ENCODE assay signal across 1 cellular context in genomic region chr14:21103710-21104447, GRCh38.
A peak's percentile ranks its signal among the peaks of the same experiment; 100 is the strongest.
TF ChIP-seq lines count a peak whose summit lies in the region.

No MANE protein-coding gene starts in this region.

TF ChIP-seq in GM12878, 131 proteins besides CTCF, POLR2A, EP300 and RAD21 (continues in another document):
- TF ChIP-seq MTA2 (IDR thresholded peaks at IDR 0.05; ENCODE audit: low read depth): peak; percentile 30; the same call in 1 of the 2 replicates
- TF ChIP-seq PKNOX1 (IDR thresholded peaks at IDR 0.05): peak; percentile 93
- peak in 1 of 2 experiments; percentile 44; a peak in 1 of 3 replicates for TF ChIP-seq EGR1 (IDR thresholded peaks at IDR 0.05; ENCODE audit: borderline replicate concordance in 1 of 2, low read depth in 2 of 2, low read length in 2 of 2)
- TF ChIP-seq RFX5 (IDR thresholded peaks at IDR 0.05; ENCODE audit: low read depth, low read length): 0 out of 2 replicates have a peak, but pooled peaks have one; percentile 31
- peak; percentile 89 for TF ChIP-seq CBFB (IDR thresholded peaks at IDR 0.05; ENCODE audit: low read depth)
- TF ChIP-seq E2F4 (IDR thresholded peaks at IDR 0.05; ENCODE audit: low read depth, low read length): peak; percentile 30; the same call in 1 of the 2 replicates
- no peak for TF ChIP-seq USF1 (IDR thresholded peaks at IDR 0.05; ENCODE audit: borderline replicate concordance, extremely low read length, insufficient read depth, low read depth, low read length)
- TF ChIP-seq SIN3A (IDR thresholded peaks at IDR 0.05; ENCODE audit: low read depth, low read length): no peak; the same call in 1 of the 2 replicates
- peak; percentile 97 for TF ChIP-seq SREBF1 (IDR thresholded peaks at IDR 0.05; ENCODE audit: low read length)
- TF ChIP-seq E4F1 (IDR thresholded peaks at IDR 0.05; ENCODE audit: borderline replicate concordance, partially characterized antibody): peak; percentile 96
- TF ChIP-seq BMI1 (IDR thresholded peaks at IDR 0.05; ENCODE audit: borderline replicate concordance): no peak
- TF ChIP-seq ZZZ3 (IDR thresholded peaks at IDR 0.05; ENCODE audit: control insufficient read depth, insufficient read length, low read depth): no peak
- TF ChIP-seq SKIL (IDR thresholded peaks at IDR 0.05; ENCODE audit: low read depth, poor library complexity, severe bottlenecking): peak; percentile 93
- TF ChIP-seq ZBED1 (IDR thresholded peaks at IDR 0.05; ENCODE audit: borderline replicate concordance): no peak
- TF ChIP-seq MYB (IDR thresholded peaks at IDR 0.05; ENCODE audit: borderline replicate concordance, low read depth, low read length): no peak
- peak; percentile 94 for TF ChIP-seq POLR2AphosphoS5 (IDR thresholded peaks at IDR 0.05; ENCODE audit: low read length)
- TF ChIP-seq RELB (IDR thresholded peaks at IDR 0.05; ENCODE audit: low read depth): peak; percentile 98
- TF ChIP-seq GATAD2B (conservative IDR thresholded peaks at IDR 0.05; ENCODE audit: low read depth): peak; percentile 59; the same call in 1 of the 2 replicates
- peak; percentile 31; the same call in 1 of the 2 replicates for TF ChIP-seq MAX (IDR thresholded peaks at IDR 0.05; ENCODE audit: low read depth, low read length)
- TF ChIP-seq ZSCAN29 (IDR thresholded peaks at IDR 0.05): 0 out of 2 replicates have a peak, but pooled peaks have one; percentile 56
- no peak for TF ChIP-seq KDM1A (IDR thresholded peaks at IDR 0.05; ENCODE audit: borderline replicate concordance)
- TF ChIP-seq MYC (IDR thresholded peaks at IDR 0.05; ENCODE audit: insufficient read depth, insufficient read length, insufficient replicate concordance, low read length, severe bottlenecking): no peak
- TF ChIP-seq ASH2L (IDR thresholded peaks at IDR 0.05; ENCODE audit: borderline replicate concordance, low read depth): peak; percentile 89; the same call in 1 of the 2 replicates
- no peak; the same call in 1 of the 2 replicates for TF ChIP-seq ATF2 (IDR thresholded peaks at IDR 0.05; ENCODE audit: low read length)
- peak; percentile 64; the same call in 2 of the 3 replicates for TF ChIP-seq POU2F2 (IDR thresholded peaks at IDR 0.05; ENCODE audit: borderline replicate concordance, low read depth, low read length)
- no peak for TF ChIP-seq SREBF2 (IDR thresholded peaks at IDR 0.05; ENCODE audit: low read length)
- TF ChIP-seq TCF7 (IDR thresholded peaks at IDR 0.05; ENCODE audit: borderline replicate concordance): peak; percentile 10; the same call in 1 of the 2 replicates
- no peak for TF ChIP-seq WRNIP1 (IDR thresholded peaks at IDR 0.05; ENCODE audit: borderline replicate concordance, low read depth, low read length)
- TF ChIP-seq YY1 (IDR thresholded peaks at IDR 0.05; ENCODE audit: low read depth, low read length): 0 out of 2 replicates have a peak, but pooled peaks have one; percentile 65
- TF ChIP-seq RCOR1 (conservative IDR thresholded peaks at IDR 0.05; ENCODE audit: low read depth, low read length): 0 out of 2 replicates have a peak, but pooled peaks have one; percentile 54
- peak; percentile 84 for TF ChIP-seq BRCA1 (IDR thresholded peaks at IDR 0.05; ENCODE audit: low read depth, low read length)
- TF ChIP-seq ELK1 (IDR thresholded peaks at IDR 0.05; ENCODE audit: low read depth, low read length): no peak
- peak; percentile 93 for TF ChIP-seq CREB1 (IDR thresholded peaks at IDR 0.05; ENCODE audit: low read depth)
- TF ChIP-seq DPF2 (IDR thresholded peaks at IDR 0.05): peak; percentile 81
- no peak for TF ChIP-seq EZH2 (IDR thresholded peaks at IDR 0.05; ENCODE audit: borderline replicate concordance, control insufficient read depth, low read depth, low read length)
- TF ChIP-seq HDGF (IDR thresholded peaks at IDR 0.05): 0 out of 2 replicates have a peak, but pooled peaks have one; percentile 77
- peak; percentile 72 for TF ChIP-seq NKRF (conservative IDR thresholded peaks at IDR 0.05)
- 0 out of 2 replicates have a peak, but pooled peaks have one; percentile 24 for TF ChIP-seq HSF1 (IDR thresholded peaks at IDR 0.05; ENCODE audit: low read depth, low read length)
- peak; percentile 91 for TF ChIP-seq NR2C1 (IDR thresholded peaks at IDR 0.05)
- no peak for TF ChIP-seq GABPA (IDR thresholded peaks at IDR 0.05; ENCODE audit: low read depth)
- TF ChIP-seq YBX1 (IDR thresholded peaks at IDR 0.05): no peak
- TF ChIP-seq ZBTB33 (IDR thresholded peaks at IDR 0.05): no peak
- peak; percentile 95; the same call in 1 of the 2 replicates for TF ChIP-seq NBN (IDR thresholded peaks at IDR 0.05)
- TF ChIP-seq JUND (IDR thresholded peaks at IDR 0.05; ENCODE audit: low read depth, low read length): peak; percentile 100
